Comparison of ENCODE assay signal across 8 cellular contexts in the genomic region with DNA sequence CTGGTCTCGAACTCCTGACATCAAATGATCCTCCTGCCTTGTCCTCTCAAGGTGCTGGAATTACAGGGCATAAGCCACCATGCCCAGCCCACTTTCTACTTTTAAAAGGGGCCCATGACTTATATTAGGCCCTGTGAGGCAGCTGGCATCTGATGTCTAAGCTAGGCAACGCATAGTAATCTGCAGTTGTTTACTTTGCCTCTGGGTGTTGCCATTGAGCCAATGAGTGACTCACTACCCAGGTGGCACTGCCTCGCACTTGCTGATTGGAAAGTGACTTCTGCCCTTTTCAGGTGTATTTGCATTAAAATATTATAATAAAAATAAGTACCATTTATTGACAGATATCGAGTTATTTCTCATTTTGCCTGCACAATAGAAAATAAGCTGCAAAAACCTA.
DNase-seq lines count a peak whose midpoint lies in the region; ATAC-seq and TF ChIP-seq lines count a peak whose summit lies in the region.

No MANE protein-coding gene starts in this region.

- H4K20me1 ChIP-seq in PC-3 (ENCODE audit: low read length) = no peaks in the 10 kb centered on the region

- H3K27me3 ChIP-seq in PC-3 (ENCODE audit: low read length) (no peaks in the 10 kb centered on the region), mesenchymal stem cell (ENCODE audit: control insufficient read depth in 1 of 2, insufficient read depth in 1 of 2, low read length in 2 of 2) (peaks cover 3 to 8% of the 10 kb centered on the region in 2 experiments)

- H4K8ac ChIP-seq in mesenchymal stem cell (ENCODE audit: low read length) = no peak overlapping the region

- H3K79me1 ChIP-seq in mesenchymal stem cell (replicated peaks; ENCODE audit: low read length, poor library complexity, severe bottlenecking) = no peaks in the 10 kb centered on the region

- H2BK5ac ChIP-seq in mesenchymal stem cell (ENCODE audit: low read depth, low read length, poor library complexity, severe bottlenecking) = no peak overlapping the region

- no peaks in the 10 kb centered on the region for H3K79me2 ChIP-seq in PC-3 (ENCODE audit: low read length)

- no peak overlapping the region for H3K27ac ChIP-seq in PC-3 (ENCODE audit: low read length)
- H3K27ac ChIP-seq in mesenchymal stem cell (ENCODE audit: low read length, poor library complexity, severe bottlenecking) = no peak overlapping the region

- peaks cover 3% of the 10 kb centered on the region; the same call in 1 of the 2 replicates for H3K4me1 ChIP-seq in PC-3 (ENCODE audit: insufficient read depth, low read length)
- no peaks in the 10 kb centered on the region for H3K4me1 ChIP-seq in mesenchymal stem cell (ENCODE audit: control insufficient read depth, insufficient read depth, low read depth, low read length)

- no peaks in the 10 kb centered on the region for H3K9me2 ChIP-seq in PC-3 (replicated peaks; ENCODE audit: low read length)

- H3K9me3 ChIP-seq in PC-3 (ENCODE audit: low read length) = no peaks in the 10 kb centered on the region
- H3K9me3 ChIP-seq in mesenchymal stem cell (ENCODE audit: control insufficient read depth, low read length) = no peaks in the 10 kb centered on the region

- H2AFZ ChIP-seq in PC-3 (ENCODE audit: low read length) (no peak overlapping the region), mesenchymal stem cell (ENCODE audit: low read depth, low read length) (no peak overlapping the region)

- peak; percentile 46 for DNase-seq in NCI-H2171 treated with DMSO at 0.1 percent for 48 hours (lab: John Stamatoyannopoulos, UW)
- DNase-seq in NCI-H2171 (lab: John Stamatoyannopoulos, UW) = no peak
- peak; percentile 68 for DNase-seq in H4 (ENCODE audit: low spot score)
- peak; percentile 98 for DNase-seq in PC-3
- peak; percentile 23 for DNase-seq in fibroblast of gingiva (ENCODE audit: low read depth)
- no peak for DNase-seq in mesenchymal stem cell
- DNase-seq in central memory CD4-positive, alpha-beta T cell = no peak

- no peak overlapping the region for H3K23ac ChIP-seq in mesenchymal stem cell (ENCODE audit: low read length in 2 of 2)

- H3K9ac ChIP-seq in PC-3 (ENCODE audit: low read length) (no peak overlapping the region), mesenchymal stem cell (ENCODE audit: low read length) (no peak overlapping the region)

- TF ChIP-seq CTCF in PC-3 (conservative IDR thresholded peaks at IDR 0.05; ENCODE audit: low read depth, low read length) = peak; percentile 67

- no TSS peak for BruUV-seq in PC-3 (replicated peaks; lab: Mats Ljungman, UMichigan)

- intact Hi-C loops in PC-3 (cut with micrococcal nuclease) = no loop called here

- H3K36me3 ChIP-seq in PC-3 (ENCODE audit: low read depth, low read length) (no peaks in the 10 kb centered on the region), mesenchymal stem cell (ENCODE audit: control insufficient read depth in 1 of 2, insufficient read depth in 2 of 2, low read depth in 1 of 2, low read length in 2 of 2) (no peaks in the 10 kb centered on the region)

- H3K18ac ChIP-seq in mesenchymal stem cell (ENCODE audit: low read depth in 1 of 2, low read length in 2 of 2) = no peak overlapping the region

- no peak overlapping the region for H2BK120ac ChIP-seq in mesenchymal stem cell (ENCODE audit: low read depth, low read length)

- H3F3A ChIP-seq in PC-3 (ENCODE audit: low read length, unreplicated experiment) = no peaks in the 10 kb centered on the region

- no peak overlapping the region for H2BK15ac ChIP-seq in mesenchymal stem cell (ENCODE audit: low read depth, poor library complexity, severe bottlenecking)

- H2BK12ac ChIP-seq in mesenchymal stem cell (ENCODE audit: low read length in 2 of 2) = no peak overlapping the region

- ATAC-seq in PC-3 = peak; percentile 100
- no peak for ATAC-seq in GM21367 (IDR thresholded peaks at IDR 0.05; ENCODE audit: unreplicated experiment)

- no peak overlapping the region for H2AK5ac ChIP-seq in mesenchymal stem cell (ENCODE audit: low read length, severe bottlenecking)

- no peak overlapping the region for H3K14ac ChIP-seq in mesenchymal stem cell (ENCODE audit: low read length in 2 of 2)

- WGBS in mesenchymal stem cell = 92% methylated on average over 2 of the region's 4 CpGs

- H4K91ac ChIP-seq in mesenchymal stem cell (ENCODE audit: low read length) = no peak overlapping the region

- H3K4me3 ChIP-seq in PC-3 (ENCODE audit: low read length) (no peak overlapping the region), mesenchymal stem cell (ENCODE audit: insufficient read depth in 1 of 2, low read depth in 1 of 2, low read length in 2 of 2) (no peak overlapping the region)

- no peak overlapping the region for H3K4me2 ChIP-seq in PC-3 (ENCODE audit: low read length)
- H3K4me2 ChIP-seq in mesenchymal stem cell (ENCODE audit: low read length, poor library complexity, severe bottlenecking) = no peak overlapping the region

- POLR2A ChIA-PET in PC-3 (lab: Charles Lee; ENCODE audit: unreplicated experiment) = interaction anchor here (0.7 kb wide), 1 partner anchor 26 kb away, joined by 4 read pairs; no protein-coding TSS in a partner anchor

- CTCF ChIA-PET in PC-3 (lab: Charles Lee) = interaction anchor here (0.6 kb wide), 2 partner anchors 156 to 522 kb away, joined by 3 read pairs; no protein-coding TSS in a partner anchor

- no peak overlapping the region for H3K4ac ChIP-seq in mesenchymal stem cell (ENCODE audit: low read depth in 1 of 2, low read length in 2 of 2)

Comparison
In these comparisons a context has a peak if more than half of its experiments do, and no peak if none do; other contexts are left out.
1. DNase-seq: peak in NCI-H2171 treated with DMSO at 0.1 percent for 48 hours (single experiment), H4 (single experiment), PC-3 (single experiment) and fibroblast of gingiva (single experiment); none in NCI-H2171 (single experiment), mesenchymal stem cell (single experiment) and central memory CD4-positive, alpha-beta T cell (single experiment).